ENCODE assay signal across 15 cellular contexts in the genomic region with DNA sequence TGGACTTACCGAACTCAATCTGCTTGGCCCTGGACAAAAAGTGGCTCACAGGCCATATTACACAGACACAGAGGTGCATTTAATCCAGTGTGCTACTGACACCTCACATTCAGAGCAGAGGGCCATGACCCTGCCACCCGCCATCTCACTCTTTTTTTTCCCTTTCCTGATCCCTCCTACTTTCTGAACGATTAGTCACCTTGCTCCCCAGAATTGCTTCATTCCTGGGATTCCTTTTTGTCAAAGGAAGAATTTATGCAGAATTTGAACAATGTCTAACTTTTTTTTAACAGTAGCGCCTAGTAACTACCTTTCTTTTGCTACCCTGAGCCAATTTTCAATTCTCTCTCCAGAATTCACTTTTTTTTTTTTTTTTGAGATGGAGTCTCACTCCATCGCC. TPM values are rescaled to one million over a fixed set of nuclear protein-coding genes. Genes with fewer than 3 reads are reported as not detected.
DNase-seq lines count a peak whose midpoint lies in the region; ATAC-seq and TF ChIP-seq lines count a peak whose summit lies in the region.
"Had no signal": no experiment of that assay in that cellular context is flagged by ENCODE, and none has a peak within 500 bp of the region (broad histone marks: within the 10 kb centered on the region; RNA-seq: fewer than 3 reads in every experiment).

No MANE protein-coding gene starts in this region.

- H3K27me3 ChIP-seq in SK-N-SH (ENCODE audit: insufficient read depth) = peaks cover 14% of the 10 kb centered on the region; the same call in 1 of the 2 replicates
- no peaks in the 10 kb centered on the region for H3K27me3 ChIP-seq in RWPE2 (ENCODE audit: insufficient read depth, poor library complexity, severe bottlenecking)
- H3K27me3 ChIP-seq in hepatocyte = no peaks in the 10 kb centered on the region
- H3K27me3 ChIP-seq in Karpas-422 (ENCODE audit: low read length) = no peaks in the 10 kb centered on the region
- peaks cover 0 to 48% (median 20%) of the 10 kb centered on the region in 4 donors for H3K27me3 ChIP-seq in esophagus muscularis mucosa

- no peak for TF ChIP-seq RAD21 in SK-N-SH (IDR thresholded peaks at IDR 0.05; ENCODE audit: low read length)

- H2AFZ ChIP-seq in SK-N-SH (ENCODE audit: low read depth) = no peak overlapping the region
- H2AFZ ChIP-seq in hepatocyte = no peak overlapping the region
- H2AFZ ChIP-seq in Karpas-422 (ENCODE audit: low read length) = no peak overlapping the region

- no peak overlapping the region for H3K27ac ChIP-seq in SK-N-SH (ENCODE audit: low read depth in 2 of 2, low read length in 1 of 2)
- H3K27ac ChIP-seq in RWPE2 (ENCODE audit: poor library complexity, severe bottlenecking) = peak overlapping the region; percentile 95
- peak overlapping the region; percentile 60 for H3K27ac ChIP-seq in hepatocyte
- no peak overlapping the region for H3K27ac ChIP-seq in Karpas-422 (ENCODE audit: low read length)
- no peak overlapping the region for H3K27ac ChIP-seq in esophagus muscularis mucosa (replicated peaks in 1 of 4)
- H3K27ac ChIP-seq: 22Rv1 had no signal

- H3K79me2 ChIP-seq in SK-N-SH (ENCODE audit: insufficient read depth) = no peaks in the 10 kb centered on the region
- peaks cover 69% of the 10 kb centered on the region for H3K79me2 ChIP-seq in hepatocyte
- no peaks in the 10 kb centered on the region for H3K79me2 ChIP-seq in Karpas-422 (ENCODE audit: low read length)

- H3K4me2 ChIP-seq in SK-N-SH (no peak overlapping the region), hepatocyte (peak overlapping the region; percentile 88), Karpas-422 (ENCODE audit: low read depth, low read length, poor library complexity, severe bottlenecking) (no peak overlapping the region)

- H3K36me3 ChIP-seq in SK-N-SH (replicated peaks in 1 of 2; ENCODE audit: control insufficient read depth in 1 of 2, insufficient read depth in 2 of 2, low read length in 1 of 2) (no peaks in the 10 kb centered on the region), RWPE2 (ENCODE audit: low read depth) (peaks cover 13% of the 10 kb centered on the region; the same call in 1 of the 2 replicates), hepatocyte (replicated peaks; ENCODE audit: insufficient read depth, low read depth) (no peaks in the 10 kb centered on the region), Karpas-422 (ENCODE audit: insufficient read depth, low read length) (no peaks in the 10 kb centered on the region), esophagus muscularis mucosa (no peaks in the 10 kb centered on the region)

- H3F3A ChIP-seq in SK-N-SH (replicated peaks; ENCODE audit: insufficient read depth) = no peaks in the 10 kb centered on the region

- peaks cover 0 to 7% of the 10 kb centered on the region in 2 experiments; a peak in 2 of 4 replicates for H3K4me1 ChIP-seq in SK-N-SH (ENCODE audit: control insufficient read depth in 1 of 2, insufficient read depth in 2 of 2, low read depth in 1 of 2, low read length in 1 of 2)
- peaks cover 51% of the 10 kb centered on the region for H3K4me1 ChIP-seq in RWPE2 (ENCODE audit: insufficient read depth, poor library complexity, severe bottlenecking)
- H3K4me1 ChIP-seq in hepatocyte (ENCODE audit: insufficient read depth) = peaks cover 41% of the 10 kb centered on the region
- no peaks in the 10 kb centered on the region for H3K4me1 ChIP-seq in Karpas-422 (ENCODE audit: low read length)
- H3K4me1 ChIP-seq in esophagus muscularis mucosa = peaks cover 9 to 17% (median 15%) of the 10 kb centered on the region in 4 donors

- no peak for TF ChIP-seq POLR2A in esophagus muscularis mucosa (IDR thresholded peaks at IDR 0.05; ENCODE audit: low read depth)

- H3K4me3 ChIP-seq in SK-N-SH (ENCODE audit: low read depth in 2 of 2, low read length in 1 of 2) (no peak overlapping the region), RWPE2 (ENCODE audit: severe bottlenecking) (peak overlapping the region; percentile 1), hepatocyte (no peak overlapping the region), retinal pigment epithelial cell (ENCODE audit: low read length) (no peak overlapping the region), Karpas-422 (ENCODE audit: low read length) (no peak overlapping the region), esophagus muscularis mucosa (no peak overlapping the region)

- CTCF ChIA-PET in SK-N-SH (lab: Yijun Ruan, JAX) = interaction anchor here (1.3 kb wide), 1 partner anchor 137 kb away, joined by 3 read pairs; the partner anchor contains the start of gene YARS2

- H4K20me1 ChIP-seq in SK-N-SH (ENCODE audit: insufficient read depth) (no peaks in the 10 kb centered on the region), hepatocyte (ENCODE audit: insufficient read depth, poor library complexity, severe bottlenecking) (no peaks in the 10 kb centered on the region), Karpas-422 (ENCODE audit: insufficient read depth, low read depth, low read length) (no peaks in the 10 kb centered on the region)

- TF ChIP-seq CTCF in SK-N-SH (IDR thresholded peaks at IDR 0.05) = no peak
- no peak for TF ChIP-seq CTCF in RWPE2 (IDR thresholded peaks at IDR 0.05; ENCODE audit: poor library complexity, severe bottlenecking)
- TF ChIP-seq CTCF in hepatocyte (IDR thresholded peaks at IDR 0.05; ENCODE audit: poor library complexity) = no peak
- TF ChIP-seq CTCF in retinal pigment epithelial cell (conservative IDR thresholded peaks at IDR 0.05; ENCODE audit: low read depth, low read length) = no peak
- TF ChIP-seq CTCF in esophagus muscularis mucosa (IDR thresholded peaks at IDR 0.05) = no peak

- POLR2A ChIA-PET in SK-N-SH (lab: Yijun Ruan, JAX) = no interaction called here

- no peaks in the 10 kb centered on the region for H3K9me2 ChIP-seq in SK-N-SH
- no peaks in the 10 kb centered on the region for H3K9me2 ChIP-seq in hepatocyte (replicated peaks; ENCODE audit: insufficient read depth)
- H3K9me2 ChIP-seq in Karpas-422 (replicated peaks; ENCODE audit: insufficient read depth, low read length) = no peaks in the 10 kb centered on the region

- intact Hi-C loops in esophagus muscularis mucosa (cut with DNase I) = no loop called here

- WGBS in SK-N-SH (ENCODE audit: low lambda C conversion rate) = 44% methylated on average over 5 of the region's 5 CpGs
- WGBS in hepatocyte (ENCODE audit: low lambda C conversion rate, missing lambda C conversion rate) = 40% methylated on average over 5 of the region's 5 CpGs
- WGBS in esophagus muscularis mucosa = 75% methylated on average over 5 of the region's 5 CpGs

- ATAC-seq in SK-N-SH treated with all-trans-retinoic acid at 6 μM for 48 hours (no peak; the same call in 2 of the 3 replicates), RWPE2 (ENCODE audit: low read depth) (peak; percentile 44; the same call in 2 of the 3 replicates)
- ATAC-seq: naive thymus-derived CD8-positive, alpha-beta T cell had no signal

- no peak for DNase-seq in SK-N-SH
- DNase-seq in RWPE2 (ENCODE audit: low spot score) = no peak
- peak; percentile 39 for DNase-seq in hepatocyte (ENCODE audit: low spot score)
- peak; percentile 52 for DNase-seq in retinal pigment epithelial cell (ENCODE audit: low read depth)
- no peak for DNase-seq in activated CD4-positive, alpha-beta T cell treated with anti-CD3 and anti-CD28 coated beads, Interleukin-2, amount 50 U/mL, for 48 hours
- no peak for DNase-seq in Karpas-422
- no peak for DNase-seq in esophagus muscularis mucosa (ENCODE audit: extremely low spot score)
- DNase-seq: cortex of kidney; DMS79 treated with DMSO at 0.1 percent for 48 hours; glutamatergic neuron; naive thymus-derived CD8-positive, alpha-beta T cell; NCI-H1436 had no signal

- H3K9me3 ChIP-seq in SK-N-SH (no peaks in the 10 kb centered on the region), RWPE2 (ENCODE audit: severe bottlenecking) (no peaks in the 10 kb centered on the region), hepatocyte (ENCODE audit: low read depth) (no peaks in the 10 kb centered on the region), Karpas-422 (ENCODE audit: low read length) (no peaks in the 10 kb centered on the region), esophagus muscularis mucosa (no peaks in the 10 kb centered on the region)

- no peak for TF ChIP-seq EP300 in SK-N-SH (IDR thresholded peaks at IDR 0.05; ENCODE audit: borderline replicate concordance in 1 of 2, low read depth in 1 of 2, low read length in 1 of 2)
- TF ChIP-seq EP300 in esophagus muscularis mucosa (IDR thresholded peaks at IDR 0.05) = no peak

- H3K9ac ChIP-seq in SK-N-SH = no peak overlapping the region
- H3K9ac ChIP-seq in Karpas-422 (ENCODE audit: low read length) = no peak overlapping the region

TF ChIP-seq in SK-N-SH treated with all-trans-retinoic acid at 6 μM for 48 hours, 23 proteins besides CTCF, POLR2A, EP300 and RAD21:
- TF ChIP-seq ESRRG (CRISPR knock-in tag; IDR thresholded peaks at IDR 0.05) = no peak
- TF ChIP-seq ISL1 (CRISPR knock-in tag; IDR thresholded peaks at IDR 0.05) = peak; percentile 41; the same call in 1 of the 2 replicates

TF ChIP-seq in SK-N-SH, 30 proteins besides CTCF, POLR2A, EP300 and RAD21 (continues in another document):
- TF ChIP-seq JUND (IDR thresholded peaks at IDR 0.05) = no peak
- TF ChIP-seq RCOR1 (IDR thresholded peaks at IDR 0.05; ENCODE audit: low read length) = no peak
- TF ChIP-seq RFX5 (IDR thresholded peaks at IDR 0.05; ENCODE audit: low read length) = no peak
- TF ChIP-seq, protein P1, sequence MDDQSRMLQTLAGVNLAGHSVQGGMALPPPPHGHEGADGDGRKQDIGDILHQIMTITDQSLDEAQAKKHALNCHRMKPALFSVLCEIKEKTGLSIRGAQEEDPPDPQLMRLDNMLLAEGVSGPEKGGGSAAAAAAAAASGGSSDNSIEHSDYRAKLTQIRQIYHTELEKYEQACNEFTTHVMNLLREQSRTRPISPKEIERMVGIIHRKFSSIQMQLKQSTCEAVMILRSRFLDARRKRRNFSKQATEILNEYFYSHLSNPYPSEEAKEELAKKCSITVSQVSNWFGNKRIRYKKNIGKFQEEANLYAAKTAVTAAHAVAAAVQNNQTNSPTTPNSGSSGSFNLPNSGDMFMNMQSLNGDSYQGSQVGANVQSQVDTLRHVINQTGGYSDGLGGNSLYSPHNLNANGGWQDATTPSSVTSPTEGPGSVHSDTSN (IDR thresholded peaks at IDR 0.05) = no peak
- TF ChIP-seq EZH2phosphoT487 (IDR thresholded peaks at IDR 0.05; ENCODE audit: borderline replicate concordance, low read depth) = no peak

RNA-seq across cellular contexts. Expression of gene PKP2, which starts 4.6 kb away (rescaled TPM):
- polyA plus RNA-seq in SK-N-SH (2012; rRNA removed) (0.06 and 0.10 TPM in 2 replicates), hepatocyte (62.4 and 72.1 TPM in 2 replicates)
- polyA plus RNA-seq in SK-N-SH (2012; cell fraction: cytosol; rRNA removed) = 0.10 and 0.14 TPM in 2 replicates
- 0.08 and 0.12 TPM in 2 replicates for polyA plus RNA-seq in SK-N-SH (2012; cell fraction: nucleus; rRNA removed)
- total RNA-seq in hepatocyte (58.0 and 60.0 TPM in 2 replicates), esophagus muscularis mucosa (1 to 10 TPM; 1.2 to 1.5 (median 1.3) TPM)
- not detected in 2 replicates for total RNA-seq in Karpas-422 (2014; rRNA removed; shearing (Covaris generic); ENCODE audit: low replicate concordance)
- total RNA-seq: activated T-helper 2 cell treated with anti-CD3 and anti-CD28 coated beads, Interferon-gamma antibody, Interleukin-2, Interleukin-4, amounts not matched to agents 10 μg/mL and 5 μg/mL and 100 μg/mL, durations not matched to agents 14 hours and 24 hours and 36 hours; naive thymus-derived CD8-positive, alpha-beta T cell had no signal
- polyA plus RNA-seq: naive thymus-derived CD8-positive, alpha-beta T cell had no signal

Comparison
In these comparisons a context has a peak if more than half of its experiments do, and no peak if none do; other contexts are left out.
1. DNase-seq: peak in hepatocyte (single experiment) and retinal pigment epithelial cell (single experiment); none in SK-N-SH (single experiment), RWPE2 (single experiment), activated CD4-positive, alpha-beta T cell treated with anti-CD3 and anti-CD28 coated beads, Interleukin-2, amount 50 U/mL, for 48 hours (0 of 2), Karpas-422 (single experiment) and esophagus muscularis mucosa (single experiment).
2. H3K27ac ChIP-seq: peak in RWPE2 (single experiment) and hepatocyte (single experiment); none in SK-N-SH (0 of 2), Karpas-422 (single experiment) and esophagus muscularis mucosa (0 of 4).
3. RNA of gene PKP2, which starts 4.6 kb away (total RNA-seq): 58.0 to 60.0 TPM in hepatocyte; 1.2 to 1.5 TPM in esophagus muscularis mucosa and not detected in Karpas-422; every median in the first group is over 10 times any median in the second.